In the genomic region with DNA sequence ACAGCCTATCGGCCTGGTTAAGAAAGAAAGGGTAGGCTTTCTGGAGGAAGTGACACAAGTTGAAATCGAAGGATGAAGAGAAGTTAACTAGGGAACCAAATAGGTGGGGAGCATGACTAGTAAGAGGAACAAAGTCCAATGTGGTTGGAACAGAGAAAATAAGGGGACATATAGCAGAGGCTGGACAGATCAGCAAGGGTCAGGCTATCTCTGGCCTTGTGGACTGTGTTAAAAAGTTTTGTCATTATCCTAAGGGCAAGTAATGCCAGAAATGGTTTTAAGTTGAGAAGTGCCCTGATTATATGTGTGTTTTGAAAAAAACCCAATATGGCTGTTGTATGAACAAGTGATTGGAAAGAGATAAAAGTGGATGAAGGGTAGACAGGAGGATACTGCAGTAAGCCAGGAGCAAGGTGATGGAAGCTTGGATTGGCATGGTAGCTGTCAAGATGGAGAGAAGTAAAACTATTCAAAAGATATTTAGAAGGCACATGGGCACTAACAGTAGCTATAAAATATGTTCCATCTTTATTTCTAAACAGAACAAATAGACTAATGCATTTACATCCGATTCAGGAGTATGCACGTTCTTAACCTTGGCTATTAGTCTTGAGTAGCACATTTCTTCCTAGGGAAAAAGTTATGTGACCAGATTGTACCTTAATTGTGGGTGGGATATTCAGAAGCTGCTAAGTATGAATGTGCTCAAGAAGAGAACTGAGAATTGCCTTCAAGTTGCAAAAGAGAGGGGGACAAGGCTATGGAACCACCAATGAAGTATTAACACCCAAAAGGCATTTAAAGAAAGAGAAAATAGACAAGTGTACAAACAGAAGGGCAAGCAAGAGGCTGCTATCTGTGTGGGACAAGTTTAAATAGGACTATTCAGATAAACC, we compare ENCODE assay signal across 21 cellular contexts. TPM values are rescaled to one million over a fixed set of nuclear protein-coding genes. Genes with fewer than 3 reads are reported as not detected.
DNase-seq lines count a peak whose midpoint lies in the region; ATAC-seq and TF ChIP-seq lines count a peak whose summit lies in the region.
"Had no signal": no experiment of that assay in that cellular context is flagged by ENCODE, and none has a peak within 500 bp of the region (broad histone marks: within the 10 kb centered on the region; RNA-seq: fewer than 3 reads in every experiment).

No MANE protein-coding gene starts in this region.

- no peak overlapping the region for H3K9ac ChIP-seq in Karpas-422 (ENCODE audit: low read length)

- WGBS in body of pancreas, 2 donors, result 78 to 96% methylated on average over 4 of the region's 4 CpGs

- H3K9me3 ChIP-seq in breast epithelium, result no peaks in the 10 kb centered on the region
- no peaks in the 10 kb centered on the region for H3K9me3 ChIP-seq in Karpas-422 (ENCODE audit: low read length)
- no peaks in the 10 kb centered on the region for H3K9me3 ChIP-seq in body of pancreas
- H3K9me3 ChIP-seq: colonic mucosa, right atrium auricular region had no signal

- peaks cover 9% of the 10 kb centered on the region for H3K4me1 Mint-ChIP-seq in MCF 10A (ENCODE audit: insufficient read depth, unreplicated experiment)
- H3K4me1 Mint-ChIP-seq in stimulated activated naive B cell treated with anti-CD40 and anti-IgM and Interleukin-4, amounts not matched to agents 10 μg/mL and 1 μg/mL and 100 μg/mL, for 72 hours, result peaks cover 33 to 52% of the 10 kb centered on the region in 2 donors
- no peaks in the 10 kb centered on the region for H3K4me1 Mint-ChIP-seq in T-helper 2 cell treated with Interferon-gamma antibody and Interleukin-4, amounts not matched to agents 5 μg/mL and 100 μg/mL, for 36 hours (ENCODE audit: low read depth)

- CTCF ChIA-PET in MCF 10A (lab: Yijun Ruan, JAX), result no interaction called here

- no peaks in the 10 kb centered on the region for H3K9me3 Mint-ChIP-seq in MCF 10A (ENCODE audit: unreplicated experiment)
- H3K9me3 Mint-ChIP-seq in stimulated activated naive B cell treated with anti-CD40 and anti-IgM and Interleukin-4, amounts not matched to agents 10 μg/mL and 1 μg/mL and 100 μg/mL, for 72 hours, result peaks cover 3 to 4% of the 10 kb centered on the region in 2 donors
- peaks cover 4% of the 10 kb centered on the region for H3K9me3 Mint-ChIP-seq in T-helper 2 cell treated with Interferon-gamma antibody and Interleukin-4, amounts not matched to agents 5 μg/mL and 100 μg/mL, for 36 hours

- H3K79me2 ChIP-seq in Karpas-422 (ENCODE audit: low read length), result no peaks in the 10 kb centered on the region

- no peak for ATAC-seq in stimulated activated naive B cell treated with anti-CD40 and anti-IgM and Interleukin-4, amounts not matched to agents 10 μg/mL and 1 μg/mL and 100 μg/mL, for 72 hours (replicated peaks)
- ATAC-seq in GM21717 (IDR thresholded peaks at IDR 0.05; ENCODE audit: unreplicated experiment) (no peak), body of pancreas (no peak)

- peaks cover 94% of the 10 kb centered on the region for H3K36me3 Mint-ChIP-seq in MCF 10A (ENCODE audit: insufficient read depth, unreplicated experiment)
- H3K36me3 Mint-ChIP-seq in stimulated activated naive B cell treated with anti-CD40 and anti-IgM and Interleukin-4, amounts not matched to agents 10 μg/mL and 1 μg/mL and 100 μg/mL, for 72 hours, result peaks cover 47 to 59% of the 10 kb centered on the region in 2 donors
- H3K36me3 Mint-ChIP-seq in T-helper 2 cell treated with Interferon-gamma antibody and Interleukin-4, amounts not matched to agents 5 μg/mL and 100 μg/mL, for 36 hours (ENCODE audit: low read depth), result peaks cover 44% of the 10 kb centered on the region

- H3K36me3 ChIP-seq in breast epithelium (no peaks in the 10 kb centered on the region), Karpas-422 (ENCODE audit: insufficient read depth, low read length) (peaks cover 29% of the 10 kb centered on the region), body of pancreas (replicated peaks in 1 of 2; ENCODE audit: insufficient read depth in 1 of 2, low read depth in 2 of 2) (peaks cover 0 to 5% of the 10 kb centered on the region in 2 donors)
- H3K36me3 ChIP-seq: colonic mucosa had no signal

- H3K27me3 ChIP-seq in breast epithelium (no peaks in the 10 kb centered on the region), Karpas-422 (ENCODE audit: low read length) (no peaks in the 10 kb centered on the region), body of pancreas (no peaks in the 10 kb centered on the region)
- H3K27me3 ChIP-seq: colonic mucosa, right atrium auricular region had no signal

- peaks cover 70% of the 10 kb centered on the region for H4K20me1 ChIP-seq in Karpas-422 (ENCODE audit: insufficient read depth, low read depth, low read length)

- no peaks in the 10 kb centered on the region for H3K9me2 ChIP-seq in Karpas-422 (replicated peaks; ENCODE audit: insufficient read depth, low read length)

- H2AFZ ChIP-seq in Karpas-422 (ENCODE audit: low read length), result no peak overlapping the region

- intact Hi-C loops in MCF 10A (cut with micrococcal nuclease), result no loop called here
- intact Hi-C loops in breast epithelium (cut with DNase I; ENCODE audit: low total_unique reads), result no loop called here
- intact Hi-C loops in body of pancreas (cut with DNase I), result no loop called here

- DNase-seq in MCF 10A (ENCODE audit: unreplicated experiment) (no peak), breast epithelium (ENCODE audit: low spot score in 2 of 2) (no peak), Karpas-422 (peak; percentile 50), cerebellar cortex (ENCODE audit: low spot score) (peak; percentile 7), body of pancreas (no peak)
- DNase-seq in stimulated activated naive B cell treated with anti-CD40 and anti-IgM and Interleukin-4, amounts not matched to agents 10 μg/mL and 1 μg/mL and 100 μg/mL, for 72 hours, result no peak
- no peak for DNase-seq in T-helper 2 cell treated with Interferon-gamma antibody and Interleukin-4, amounts not matched to agents 5 μg/mL and 100 μg/mL, for 36 hours (ENCODE audit: low spot score)
- DNase-seq: AML-193, amniotic stem cell, colonic mucosa, DMS79 treated with DMSO at 0.1 percent for 48 hours, mammary epithelial cell, NCI-H1105 treated with DMSO at 0.1 percent for 48 hours, NCI-H2171, RPMI8226 had no signal

- no peak overlapping the region for H3K4me2 ChIP-seq in Karpas-422 (ENCODE audit: low read depth, low read length, poor library complexity, severe bottlenecking)

- POLR2A ChIA-PET in MCF 10A (lab: Yijun Ruan, JAX), result interaction anchor here (0.7 to 2.8 kb wide), 6 partner anchors 10 to 269 kb away, joined by 3 to 8 read pairs (median 3); no protein-coding TSS in a partner anchor

- H3K27ac ChIP-seq in breast epithelium (no peak overlapping the region), Karpas-422 (ENCODE audit: low read length) (no peak overlapping the region), body of pancreas (no peak overlapping the region)
- H3K27ac ChIP-seq: colonic mucosa, epithelial cell of prostate, right atrium auricular region, VCaP had no signal

- H3K27me3 Mint-ChIP-seq in MCF 10A (ENCODE audit: insufficient read depth, unreplicated experiment), result no peaks in the 10 kb centered on the region
- no peaks in the 10 kb centered on the region for H3K27me3 Mint-ChIP-seq in stimulated activated naive B cell treated with anti-CD40 and anti-IgM and Interleukin-4, amounts not matched to agents 10 μg/mL and 1 μg/mL and 100 μg/mL, for 72 hours
- no peaks in the 10 kb centered on the region for H3K27me3 Mint-ChIP-seq in T-helper 2 cell treated with Interferon-gamma antibody and Interleukin-4, amounts not matched to agents 5 μg/mL and 100 μg/mL, for 36 hours (ENCODE audit: low read depth)

- BruUV-seq in MCF 10A (replicated peaks; lab: Mats Ljungman, UMichigan), result no TSS peak

- H3K4me1 ChIP-seq in breast epithelium (no peaks in the 10 kb centered on the region), Karpas-422 (ENCODE audit: low read length) (no peaks in the 10 kb centered on the region), body of pancreas (no peaks in the 10 kb centered on the region)
- H3K4me1 ChIP-seq: colonic mucosa, right atrium auricular region had no signal

- H3K27ac Mint-ChIP-seq in MCF 10A (ENCODE audit: low read depth, unreplicated experiment), result peak overlapping the region; percentile 44
- H3K27ac Mint-ChIP-seq in stimulated activated naive B cell treated with anti-CD40 and anti-IgM and Interleukin-4, amounts not matched to agents 10 μg/mL and 1 μg/mL and 100 μg/mL, for 72 hours, result peak overlapping the region; percentile 89
- H3K27ac Mint-ChIP-seq in T-helper 2 cell treated with Interferon-gamma antibody and Interleukin-4, amounts not matched to agents 5 μg/mL and 100 μg/mL, for 36 hours, result no peak overlapping the region

- TF ChIP-seq POLR2A in breast epithelium (IDR thresholded peaks at IDR 0.05) (no peak), body of pancreas (IDR thresholded peaks at IDR 0.05) (no peak)

- H3K4me3 ChIP-seq in breast epithelium (no peak overlapping the region), Karpas-422 (ENCODE audit: low read length) (no peak overlapping the region), body of pancreas (no peak overlapping the region)
- H3K4me3 ChIP-seq: colonic mucosa, right atrium auricular region had no signal

- no peak for TF ChIP-seq CTCF in MCF 10A (IDR thresholded peaks at IDR 0.05; ENCODE audit: unreplicated experiment)
- no peak for TF ChIP-seq CTCF in breast epithelium (IDR thresholded peaks at IDR 0.05)
- no peak for TF ChIP-seq CTCF in body of pancreas (IDR thresholded peaks at IDR 0.05)

- H3K4me3 Mint-ChIP-seq in MCF 10A (ENCODE audit: unreplicated experiment), result no peak overlapping the region
- H3K4me3 Mint-ChIP-seq in stimulated activated naive B cell treated with anti-CD40 and anti-IgM and Interleukin-4, amounts not matched to agents 10 μg/mL and 1 μg/mL and 100 μg/mL, for 72 hours, result no peak overlapping the region
- H3K4me3 Mint-ChIP-seq in T-helper 2 cell treated with Interferon-gamma antibody and Interleukin-4, amounts not matched to agents 5 μg/mL and 100 μg/mL, for 36 hours, result no peak overlapping the region

RNA-seq across cellular contexts. Expression of a gene that starts 46.8 kb away (rescaled TPM):
- total RNA-seq in MCF 10A (2022) (not detected in 2 replicates), breast epithelium (not detected), body of pancreas (not detected)
- total RNA-seq in Karpas-422 (2014; rRNA removed; shearing (Covaris generic); ENCODE audit: low replicate concordance), result not detected in 2 replicates
- total RNA-seq: colonic mucosa, H4, mammary epithelial cell, right atrium auricular region, temporal lobe had no signal

Comparison
In these comparisons a context has a peak if more than half of its experiments do, and no peak if none do; other contexts are left out.
1. DNase-seq: peak in Karpas-422 (single experiment) and cerebellar cortex (single experiment); none in MCF 10A (single experiment), breast epithelium (0 of 2), stimulated activated naive B cell treated with anti-CD40 and anti-IgM and Interleukin-4, amounts not matched to agents 10 μg/mL and 1 μg/mL and 100 μg/mL, for 72 hours (single experiment), T-helper 2 cell treated with Interferon-gamma antibody and Interleukin-4, amounts not matched to agents 5 μg/mL and 100 μg/mL, for 36 hours (single experiment) and body of pancreas (0 of 4).